ENCODE assay signal across 11 cellular contexts in genomic region chr1:162605225-162605927, GRCh38. TPM values are rescaled to one million over a fixed set of nuclear protein-coding genes. Genes with fewer than 3 reads are reported as not detected.
DNase-seq lines count a peak whose midpoint lies in the region; ATAC-seq and TF ChIP-seq lines count a peak whose summit lies in the region.
"Had no signal": no experiment of that assay in that cellular context is flagged by ENCODE, and none has a peak within 500 bp of the region (broad histone marks: within the 10 kb centered on the region; RNA-seq: fewer than 3 reads in every experiment).

No MANE protein-coding gene starts in this region.

- H3K9me1 ChIP-seq in IMR-90 (ENCODE audit: insufficient read depth, low read length) = peaks cover 10% of the 10 kb centered on the region; the same call in 1 of the 2 replicates

- H4K20me1 ChIP-seq in IMR-90 (ENCODE audit: insufficient read depth, low read length) = peaks cover 3% of the 10 kb centered on the region; the same call in 1 of the 2 replicates

- H3K4ac ChIP-seq in IMR-90 (ENCODE audit: low read depth, low read length) = no peak overlapping the region

- H2BK120ac ChIP-seq in IMR-90 (ENCODE audit: low read depth, low read length) = no peak overlapping the region

- BruUV-seq in IMR-90 (replicated peaks; lab: Mats Ljungman, UMichigan) = no TSS peak

- peaks cover 0 to 18% of the 10 kb centered on the region in 2 experiments; a peak in 3 of 4 replicates for H3K79me1 ChIP-seq in IMR-90 (ENCODE audit: low read depth in 1 of 2, low read length in 2 of 2)

- WGBS in IMR-90 (ENCODE audit: extremely low coverage in 2 of 2, insufficient read length in 1 of 2), 2 experiments = 88% methylated on average over 2 of the region's 3 CpGs; no CpG with 5 or more reads in 1 of the 2 experiments

- peak overlapping the region; percentile 64; the same call in 1 of the 2 replicates for H3K18ac ChIP-seq in IMR-90 (ENCODE audit: low read depth, low read length)

- intact Hi-C loops in IMR-90 (cut with micrococcal nuclease) = loop anchor here (2.0 kb wide), 1 partner anchor 67 kb away; no protein-coding TSS in a partner anchor

- no peak overlapping the region for H3K9ac ChIP-seq in IMR-90 (ENCODE audit: low read depth, low read length)

- no peak overlapping the region for H4K5ac ChIP-seq in IMR-90 (ENCODE audit: low read depth, low read length)

- H2BK15ac ChIP-seq in IMR-90 (ENCODE audit: low read depth, low read length) = no peak overlapping the region

- H3K27me3 ChIP-seq in IMR-90 (ENCODE audit: control insufficient read depth, insufficient read depth, low read length) = no peaks in the 10 kb centered on the region
- H3K27me3 ChIP-seq: heart left ventricle had no signal

- peaks cover 8% of the 10 kb centered on the region for H3K36me3 ChIP-seq in IMR-90 (ENCODE audit: control insufficient read depth, insufficient read depth, low read length)

- no peak overlapping the region for H4K91ac ChIP-seq in IMR-90 (ENCODE audit: insufficient read depth, low read depth, low read length)

- H3K4me2 ChIP-seq in IMR-90 (ENCODE audit: low read depth, low read length) = peak overlapping the region; percentile 49; the same call in 1 of the 2 replicates

- peak; percentile 47 for DNase-seq in ACHN
- DNase-seq in IMR-90 = peak; percentile 98
- DNase-seq in dermis blood vessel endothelial cell = peak; percentile 92
- peak; percentile 62 for DNase-seq in myocyte (ENCODE audit: low read depth)
- DNase-seq in globus pallidus (ENCODE audit: low spot score) = no peak
- DNase-seq in GF-D8 (lab: John Stamatoyannopoulos, UW) = no peak
- DNase-seq: heart left ventricle, NCI-H187, OCI-M1 had no signal

- H3K4me1 ChIP-seq in IMR-90 (ENCODE audit: control insufficient read depth, insufficient read depth, low read length) = peaks cover 5% of the 10 kb centered on the region
- H3K4me1 ChIP-seq: heart left ventricle had no signal

- H2AK5ac ChIP-seq in IMR-90 (ENCODE audit: low read depth, low read length) = 0 out of 2 replicates have a peak overlapping the region, but pooled peaks have one; percentile 22

- POLR2A ChIA-PET in IMR-90 (lab: Charles Lee; ENCODE audit: unreplicated experiment) = interaction anchor here (0.6 to 1.5 kb wide), 2 partner anchors 43 to 716 kb away, joined by 5 to 11 read pairs; partner anchors contain the start of gene UAP1

- no peak overlapping the region for H3K27ac ChIP-seq in IMR-90 (ENCODE audit: insufficient read depth, low read length)

- dilution Hi-C loops in IMR-90 (cut with HindIII; ENCODE audit: low sequenced_read_pairs, unreplicated experiment) = no loop called here

- H3K9me3 ChIP-seq in IMR-90 (ENCODE audit: control insufficient read depth, insufficient read depth, low read length) = no peaks in the 10 kb centered on the region
- H3K9me3 ChIP-seq: heart left ventricle had no signal

- H2BK5ac ChIP-seq in IMR-90 (ENCODE audit: low read depth, low read length, poor library complexity, severe bottlenecking) = peak overlapping the region; percentile 46

- ATAC-seq in IMR-90 (ENCODE audit: low read depth) (peak; percentile 81), GM19395 (IDR thresholded peaks at IDR 0.05; ENCODE audit: unreplicated experiment) (no peak), HG02884 (IDR thresholded peaks at IDR 0.05; ENCODE audit: unreplicated experiment) (no peak)

- TF ChIP-seq RAD21 in IMR-90 (IDR thresholded peaks at IDR 0.05; ENCODE audit: low read length) = no peak

- in situ Hi-C loops in ACHN (cut with HindIII; ENCODE audit: low pct_ligation_motif_present, low pct_unique_long_range_greater_than_20kb, low sequenced_read_pairs) = no loop called here
- in situ Hi-C loops in IMR-90 (cut with MboI; ENCODE audit: low sequenced_read_pairs) = no loop called here

- no peak for TF ChIP-seq CTCF in IMR-90 (conservative IDR thresholded peaks at IDR 0.05; ENCODE audit: low read depth, low read length)

- CTCF ChIA-PET in IMR-90 (lab: Yijun Ruan, JAX) = interaction anchor here (0.6 to 1.2 kb wide), 5 partner anchors 8 to 451 kb away, joined by 3 to 7 read pairs (median 5); no protein-coding TSS in a partner anchor

- no peak overlapping the region for H2AK9ac ChIP-seq in IMR-90 (replicated peaks; ENCODE audit: low read depth, low read length, poor library complexity)

- H4K8ac ChIP-seq in IMR-90 (ENCODE audit: low read depth in 2 of 2, low read length in 2 of 2) = no peak overlapping the region

- no peak overlapping the region for H2BK20ac ChIP-seq in IMR-90 (ENCODE audit: low read depth, low read length)

- H3K56ac ChIP-seq in IMR-90 (ENCODE audit: extremely low read depth, insufficient read depth, low read length) = no peak overlapping the region

- H2AFZ ChIP-seq in IMR-90 (replicated peaks; ENCODE audit: low read length, poor library complexity) = no peak overlapping the region

- H3K4me3 ChIP-seq in IMR-90 (ENCODE audit: insufficient read depth, low read depth, low read length) = no peak overlapping the region
- H3K4me3 ChIP-seq: heart left ventricle had no signal

- no peak overlapping the region for H3K14ac ChIP-seq in IMR-90 (replicated peaks; ENCODE audit: low read depth, low read length)

- no peak overlapping the region for H3K23ac ChIP-seq in IMR-90 (ENCODE audit: low read depth, low read length)

- TF ChIP-seq POLR2A in IMR-90 (IDR thresholded peaks at IDR 0.05; ENCODE audit: low read depth, low read length) = no peak

TF ChIP-seq in IMR-90, 13 proteins besides CTCF, POLR2A, EP300 and RAD21:
- TF ChIP-seq FOS (IDR thresholded peaks at IDR 0.05; ENCODE audit: low read depth, low read length) (peak; percentile 95), RCOR1 (IDR thresholded peaks at IDR 0.05; ENCODE audit: insufficient replicate concordance, low read length) (peak; percentile 44), ELK1 (IDR thresholded peaks at IDR 0.05; ENCODE audit: borderline replicate concordance, low read depth, low read length) (no peak), MAZ (IDR thresholded peaks at IDR 0.05; ENCODE audit: borderline replicate concordance, low read depth, low read length) (no peak), CEBPB (IDR thresholded peaks at IDR 0.05; ENCODE audit: low read depth, low read length) (peak; percentile 62)

RNA-seq across cellular contexts. Expression of gene DDR2, which starts 26.9 kb away (rescaled TPM):
- total RNA-seq in IMR-90 (2012; rRNA removed) (194 and 245 TPM in 2 replicates), dermis blood vessel endothelial cell (6.5 and 11.1 TPM in 2 replicates), myocyte (51.4 and 65.3 TPM in 2 replicates)
- polyA plus RNA-seq in IMR-90 (2012; rRNA removed) = 64.3 and 66.1 TPM in 2 replicates
- 30.4 and 36.7 TPM in 2 replicates for polyA plus RNA-seq in IMR-90 (2012; cell fraction: cytosol; rRNA removed)
- polyA plus RNA-seq in IMR-90 (2012; cell fraction: nucleus; rRNA removed; ENCODE audit: low replicate concordance) = 28.4 and 79.2 TPM in 2 replicates
- 43.2 TPM for polyA plus RNA-seq in myocyte (2012)

RNA-seq across cellular contexts. Expression of gene UAP1, which starts 43.9 kb away (rescaled TPM):
- 196 and 255 TPM in 2 replicates for total RNA-seq in IMR-90 (2012; rRNA removed)
- polyA plus RNA-seq in IMR-90 (2012; rRNA removed) = 77.9 and 93.4 TPM in 2 replicates
- polyA plus RNA-seq in IMR-90 (2012; cell fraction: cytosol; rRNA removed) = 14.1 and 26.1 TPM in 2 replicates
- 6.8 and 75.5 TPM in 2 replicates for polyA plus RNA-seq in IMR-90 (2012; cell fraction: nucleus; rRNA removed; ENCODE audit: low replicate concordance)
- 66.2 and 72.1 TPM in 2 replicates for total RNA-seq in dermis blood vessel endothelial cell
- 32.3 and 47.2 TPM in 2 replicates for total RNA-seq in myocyte
- 57.8 TPM for polyA plus RNA-seq in myocyte (2012)

Comparison
In these comparisons a context has a peak if more than half of its experiments do, and no peak if none do; other contexts are left out.
1. DNase-seq: peak in ACHN (single experiment), IMR-90 (single experiment), dermis blood vessel endothelial cell (single experiment) and myocyte (single experiment); none in globus pallidus (single experiment) and GF-D8 (single experiment).